In the genomic region with DNA sequence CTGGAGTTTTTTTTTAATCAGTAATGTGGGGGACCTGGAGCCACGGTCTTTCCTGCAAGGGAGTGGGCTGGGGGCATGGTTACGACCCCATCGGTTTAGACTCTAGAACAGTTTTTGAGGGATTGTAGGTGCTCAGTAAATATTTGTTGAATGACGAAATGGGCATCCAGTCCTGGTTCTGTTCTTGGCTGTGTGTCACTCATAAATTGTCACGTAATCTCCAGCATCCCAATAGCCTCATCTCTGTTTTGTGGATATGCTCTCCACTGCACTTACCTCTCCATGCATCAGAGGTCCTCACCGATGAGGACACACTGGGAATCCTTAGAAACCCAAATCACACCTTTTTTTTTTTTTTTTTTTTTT, we compare ENCODE assay signal across 8 cellular contexts. TPM values are rescaled to one million over a fixed set of nuclear protein-coding genes. Genes with fewer than 3 reads are reported as not detected.
DNase-seq lines count a peak whose midpoint lies in the region; ATAC-seq and TF ChIP-seq lines count a peak whose summit lies in the region.

No MANE protein-coding gene starts in this region.

- no peaks in the 10 kb centered on the region for H3K9me3 Mint-ChIP-seq in activated naive CD4-positive, alpha-beta T cell treated with anti-CD3 and anti-CD28 coated beads, Interleukin-2, amount 50 U/mL, for 24 hours
- no peaks in the 10 kb centered on the region for H3K9me3 Mint-ChIP-seq in activated naive CD4-positive, alpha-beta T cell treated with anti-CD3 and anti-CD28 coated beads, Interleukin-2, amount 50 U/mL, for 72 hours
- H3K9me3 Mint-ChIP-seq in type B pancreatic cell, result no peaks in the 10 kb centered on the region

- peaks cover 3% of the 10 kb centered on the region for H3K36me3 Mint-ChIP-seq in activated naive CD4-positive, alpha-beta T cell treated with anti-CD3 and anti-CD28 coated beads, Interleukin-2, amount 50 U/mL, for 24 hours
- no peaks in the 10 kb centered on the region for H3K36me3 Mint-ChIP-seq in activated naive CD4-positive, alpha-beta T cell treated with anti-CD3 and anti-CD28 coated beads, Interleukin-2, amount 50 U/mL, for 72 hours
- peaks cover 4% of the 10 kb centered on the region for H3K36me3 Mint-ChIP-seq in type B pancreatic cell

- no peaks in the 10 kb centered on the region for H3K27me3 ChIP-seq in mucosa of rectum (ENCODE audit: control insufficient read depth in 2 of 2, insufficient read depth in 2 of 2, low read length in 2 of 2)

- no peaks in the 10 kb centered on the region for H3K9me3 ChIP-seq in mucosa of rectum (ENCODE audit: control insufficient read depth in 2 of 2, low read length in 2 of 2)

- H3K4me1 ChIP-seq in mucosa of rectum (ENCODE audit: control insufficient read depth in 2 of 2, insufficient read depth in 2 of 2, low read length in 2 of 2), result peaks cover 10% of the 10 kb centered on the region in 2 donors

- no peaks in the 10 kb centered on the region for H3K36me3 ChIP-seq in mucosa of rectum (ENCODE audit: control insufficient read depth in 2 of 2, insufficient read depth in 2 of 2, low read length in 2 of 2)

- H3K4me3 Mint-ChIP-seq in activated naive CD4-positive, alpha-beta T cell treated with anti-CD3 and anti-CD28 coated beads, Interleukin-2, amount 50 U/mL, for 24 hours, result peak overlapping the region; percentile 89
- peak overlapping the region; percentile 94 for H3K4me3 Mint-ChIP-seq in type B pancreatic cell

- no peaks in the 10 kb centered on the region for H3K27me3 Mint-ChIP-seq in activated naive CD4-positive, alpha-beta T cell treated with anti-CD3 and anti-CD28 coated beads, Interleukin-2, amount 50 U/mL, for 24 hours
- peaks cover 11% of the 10 kb centered on the region for H3K27me3 Mint-ChIP-seq in type B pancreatic cell

- no peak overlapping the region for H3K9ac ChIP-seq in mucosa of rectum (ENCODE audit: low read depth in 1 of 2, low read length in 2 of 2)

- peak overlapping the region; percentile 91 for H3K4me3 ChIP-seq in astrocyte of the cerebellum (ENCODE audit: low read depth, low read length)
- H3K4me3 ChIP-seq in mucosa of rectum (ENCODE audit: low read length in 2 of 2), result peak overlapping the region; percentile 95 to 98

- no peak overlapping the region for H3K27ac ChIP-seq in mucosa of rectum (ENCODE audit: low read depth in 2 of 2, low read length in 2 of 2)

- DNase-seq in activated naive CD4-positive, alpha-beta T cell treated with anti-CD3 and anti-CD28 coated beads, Interleukin-2, amount 50 U/mL, for 72 hours (ENCODE audit: low spot score in 2 of 2), result no peak
- no peak for DNase-seq in astrocyte of the cerebellum (ENCODE audit: low read depth)
- DNase-seq in type B pancreatic cell (ENCODE audit: extremely low spot score, unreplicated experiment), result no peak
- DNase-seq in HuH-7 (ENCODE audit: low spot score), result no peak

- no peak for TF ChIP-seq CTCF in astrocyte of the cerebellum (IDR thresholded peaks at IDR 0.05; ENCODE audit: low read depth, low read length, missing control alignments)
- TF ChIP-seq CTCF in type B pancreatic cell (conservative IDR thresholded peaks at IDR 0.05), result no peak

- in situ Hi-C loops in astrocyte of the cerebellum (cut with HindIII; ENCODE audit: low sequenced_read_pairs), result no loop called here

- H3K27ac Mint-ChIP-seq in activated naive CD4-positive, alpha-beta T cell treated with anti-CD3 and anti-CD28 coated beads, Interleukin-2, amount 50 U/mL, for 24 hours, result no peak overlapping the region
- peak overlapping the region in 1 of 2 donors; percentile 88 for H3K27ac Mint-ChIP-seq in activated naive CD4-positive, alpha-beta T cell treated with anti-CD3 and anti-CD28 coated beads, Interleukin-2, amount 50 U/mL, for 72 hours
- H3K27ac Mint-ChIP-seq in type B pancreatic cell, result no peak overlapping the region

- peaks cover 30% of the 10 kb centered on the region for H3K4me1 Mint-ChIP-seq in activated naive CD4-positive, alpha-beta T cell treated with anti-CD3 and anti-CD28 coated beads, Interleukin-2, amount 50 U/mL, for 24 hours
- peaks cover 9% of the 10 kb centered on the region for H3K4me1 Mint-ChIP-seq in type B pancreatic cell (ENCODE audit: unreplicated experiment)

- ATAC-seq in activated naive CD4-positive, alpha-beta T cell treated with anti-CD3 and anti-CD28 coated beads, Interleukin-2, amount 50 U/mL, for 72 hours, result no peak
- ATAC-seq in GM21423 (IDR thresholded peaks at IDR 0.05; ENCODE audit: unreplicated experiment) (no peak), GM19467 (IDR thresholded peaks at IDR 0.05; ENCODE audit: unreplicated experiment) (no peak)

RNA-seq across cellular contexts. Expression of a gene that starts 0.5 kb away (rescaled TPM):
- 1 to 10 TPM; 5.8 to 6.7 TPM for total RNA-seq in activated naive CD4-positive, alpha-beta T cell treated with anti-CD3 and anti-CD28 coated beads, Interleukin-2, amount 50 U/mL, for 72 hours
- 28.1 and 31.6 TPM in 2 replicates for total RNA-seq in type B pancreatic cell (ENCODE audit: low replicate concordance)

RNA-seq across cellular contexts. Expression of a gene that starts 49.0 kb away (rescaled TPM):
- 100 to 1,000 TPM; 108 to 116 TPM for total RNA-seq in activated naive CD4-positive, alpha-beta T cell treated with anti-CD3 and anti-CD28 coated beads, Interleukin-2, amount 50 U/mL, for 72 hours
- total RNA-seq in type B pancreatic cell (ENCODE audit: low replicate concordance), result 89.7 and 104 TPM in 2 replicates

RNA-seq across cellular contexts. Expression of a gene that starts 55.4 kb away (rescaled TPM):
- total RNA-seq in activated naive CD4-positive, alpha-beta T cell treated with anti-CD3 and anti-CD28 coated beads, Interleukin-2, amount 50 U/mL, for 72 hours, result 100 to 1,000 TPM; 300 to 360 TPM
- total RNA-seq in type B pancreatic cell (ENCODE audit: low replicate concordance), result 216 and 242 TPM in 2 replicates
